ENCODE assay signal across 10 cellular contexts in the genomic region with DNA sequence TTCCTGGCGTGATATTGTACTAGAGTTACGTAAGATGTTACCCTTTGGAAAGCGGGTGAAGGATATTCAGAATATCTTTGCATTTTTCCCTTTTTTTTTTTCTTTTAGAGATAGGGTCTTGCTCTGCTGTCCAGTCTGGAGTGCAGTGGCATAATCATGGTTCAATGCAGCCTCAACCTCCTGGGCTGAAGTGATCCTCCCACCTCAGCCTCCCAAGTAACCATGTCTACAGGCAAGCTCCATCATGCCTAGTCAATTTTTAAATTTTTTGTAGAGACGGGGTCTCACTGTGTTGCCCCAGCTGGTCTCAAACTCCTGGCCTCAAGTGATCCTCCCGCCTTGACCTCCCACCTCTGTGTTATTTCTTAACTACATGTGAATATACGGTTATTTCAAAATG.
"Had no signal": no experiment of that assay in that cellular context is flagged by ENCODE, and none has a peak within 500 bp of the region (broad histone marks: within the 10 kb centered on the region; RNA-seq: fewer than 3 reads in every experiment).

No MANE protein-coding gene starts in this region.

- H3K27ac ChIP-seq: GM23248, HL-60, KMS-11 had no signal

- FAIRE-seq: H54 had no signal

- H3K9ac ChIP-seq: GM23248, KMS-11 had no signal

- H3K4me2 ChIP-seq: KMS-11 had no signal

- DNase-seq: GM23248, GOT3, H9, IMR-90, Karpas-422, KBM-7 had no signal

- H3K4me3 Mint-ChIP-seq: H9 had no signal

- H3K27ac Mint-ChIP-seq: H9 had no signal

- H3K4me3 ChIP-seq: GM23248 had no signal

- H2AFZ ChIP-seq: GM23248 had no signal

- ATAC-seq: HCT116 had no signal
